Comparison of ENCODE assay signal across 22 cellular contexts in the genomic region with DNA sequence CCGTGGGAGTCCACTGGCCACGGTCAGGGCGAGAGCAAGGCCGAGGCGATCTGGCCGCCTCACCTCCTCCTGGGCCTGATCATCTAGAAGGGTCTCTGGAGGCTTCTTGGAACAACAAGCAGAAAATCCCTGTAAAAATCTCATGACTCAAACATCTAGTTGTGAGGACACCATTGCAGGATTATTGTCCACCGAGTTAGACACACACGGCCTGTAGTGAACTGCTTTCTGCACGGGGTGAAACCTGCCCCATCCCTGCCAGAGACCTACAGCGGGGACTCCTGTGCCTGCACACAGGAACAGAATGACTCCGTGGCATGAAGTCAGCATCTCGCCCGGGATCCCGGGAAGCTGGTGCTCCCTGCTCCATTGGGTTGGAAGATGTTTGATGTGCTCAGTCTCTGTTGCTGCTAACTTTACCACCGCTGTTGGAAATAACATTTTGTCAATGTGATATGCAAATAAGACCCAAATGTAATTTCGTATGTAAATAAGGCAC.
DNase-seq lines count a peak whose midpoint lies in the region; ATAC-seq and TF ChIP-seq lines count a peak whose summit lies in the region.
"Had no signal": no experiment of that assay in that cellular context is flagged by ENCODE, and none has a peak within 500 bp of the region (broad histone marks: within the 10 kb centered on the region; RNA-seq: fewer than 3 reads in every experiment).

No MANE protein-coding gene starts in this region.

- WGBS in lower leg skin, 2 donors = 82 to 85% methylated on average over 16 of the region's 16 CpGs

- no peak for TF ChIP-seq CTCF in lower leg skin (IDR thresholded peaks at IDR 0.05)

- DNase-seq in activated CD8-positive, alpha-beta memory T cell treated with anti-CD3 and anti-CD28 coated beads, Interleukin-2, amount 50 U/mL, for 48 hours = peak; percentile 29
- DNase-seq in lower leg skin (ENCODE audit: low spot score in 2 of 2) (peak; percentile 1 to 62), sciatic nerve (ENCODE audit: low spot score) (peak; percentile 17), NCI-H1092 treated with DMSO at 0.1 percent for 48 hours (lab: John Stamatoyannopoulos, UW) (no peak), germinal center (ENCODE audit: low spot score) (no peak)
- DNase-seq: AML-193; CD4-positive, alpha-beta T cell; GM23248; H7; KBM-7; MV-4-11; NCI-H1105 treated with DMSO at 0.1 percent for 48 hours; NCI-H146; NCI-H1930; NCI-H2107; NCI-H524; Right ventricle myocardium superior; RPMI8226 had no signal

- no peak for ATAC-seq in sciatic nerve
- ATAC-seq in GM21737 (IDR thresholded peaks at IDR 0.05; ENCODE audit: unreplicated experiment) = no peak
- ATAC-seq in HG02763 (IDR thresholded peaks at IDR 0.05; ENCODE audit: unreplicated experiment) = no peak
- ATAC-seq: A549 had no signal

- no peak for TF ChIP-seq POLR2A in lower leg skin (IDR thresholded peaks at IDR 0.05)

- intact Hi-C loops in lower leg skin (cut with DNase I; ENCODE audit: low total_unique reads) (no loop called here), sciatic nerve (cut with DNase I) (no loop called here)

- H3K4me3 ChIP-seq in lower leg skin (ENCODE audit: low read depth, poor library complexity, severe bottlenecking) = no peak overlapping the region
- H3K4me3 ChIP-seq: A549; BLaER1 treated with 17β-estradiol and CSF1 and Interleukin-3, amounts not matched to agents 10 nM and 100 nM; GM23248 had no signal

Comparison
In these comparisons a context has a peak if more than half of its experiments do, and no peak if none do; other contexts are left out.
1. DNase-seq: peak in activated CD8-positive, alpha-beta memory T cell treated with anti-CD3 and anti-CD28 coated beads, Interleukin-2, amount 50 U/mL, for 48 hours (single experiment), lower leg skin (2 of 2) and sciatic nerve (single experiment); none in NCI-H1092 treated with DMSO at 0.1 percent for 48 hours (single experiment) and germinal center (single experiment).